ENCODE assay signal across 8 cellular contexts in genomic region chr2:86441392-86441788, GRCh38. TPM values are rescaled to one million over a fixed set of nuclear protein-coding genes. Genes with fewer than 3 reads are reported as not detected.
DNase-seq lines count a peak whose midpoint lies in the region; ATAC-seq and TF ChIP-seq lines count a peak whose summit lies in the region.

No MANE protein-coding gene starts in this region.

- H3K27me3 Mint-ChIP-seq in stimulated activated memory B cell treated with anti-CD40 and anti-IgM and Interleukin-4, amounts not matched to agents 10 μg/mL and 1 μg/mL and 100 μg/mL, for 72 hours, result no peaks in the 10 kb centered on the region

- H3K4me1 Mint-ChIP-seq in stimulated activated memory B cell treated with anti-CD40 and anti-IgM and Interleukin-4, amounts not matched to agents 10 μg/mL and 1 μg/mL and 100 μg/mL, for 72 hours, result peaks cover 32% of the 10 kb centered on the region

- DNase-seq in AG10803 (ENCODE audit: low read depth), result peak; percentile 4
- no peak for DNase-seq in SK-N-MC (ENCODE audit: low read depth, low spot score)
- DNase-seq in heart right ventricle, result no peak
- DNase-seq in foreskin keratinocyte, result no peak
- no peak for DNase-seq in NK-92 (lab: John Stamatoyannopoulos, UW; ENCODE audit: unreplicated experiment)
- no peak for DNase-seq in RKO (ENCODE audit: low spot score)

- intact Hi-C loops in heart right ventricle (cut with DNase I), result loop anchor here in 4 of 10 donors (5.0 to 10.0 kb wide), 6 partner anchors 44 to 244 kb away; partner anchors contain the start of genes CHMP3 (in 2 of the 4), IMMT (in 1 of the 4) and MRPL35 (in 1 of the 4)

- peaks cover 15% of the 10 kb centered on the region for H3K9me3 Mint-ChIP-seq in stimulated activated memory B cell treated with anti-CD40 and anti-IgM and Interleukin-4, amounts not matched to agents 10 μg/mL and 1 μg/mL and 100 μg/mL, for 72 hours

- TF ChIP-seq CTCF in AG10803 (conservative IDR thresholded peaks at IDR 0.05; ENCODE audit: low read length) (no peak), heart right ventricle (IDR thresholded peaks at IDR 0.05) (no peak), foreskin keratinocyte (conservative IDR thresholded peaks at IDR 0.05) (no peak)

- 0 to 1% methylated on average over 43 to 49 of the region's 49 CpGs for whole genome bisulfite sequencing in heart right ventricle, 2 donors

- H3K4me1 ChIP-seq in heart right ventricle (peaks cover 18 to 43% (median 38%) of the 10 kb centered on the region in 9 donors), foreskin keratinocyte (no peaks in the 10 kb centered on the region)

- peak; percentile 16 for ATAC-seq in GM21390 (IDR thresholded peaks at IDR 0.05; ENCODE audit: unreplicated experiment)
- peak in 1 of 8 donors; percentile 28 for ATAC-seq in heart right ventricle
- peak; percentile 62 for ATAC-seq in stimulated activated memory B cell treated with anti-CD40 and anti-IgM and Interleukin-4, amounts not matched to agents 10 μg/mL and 1 μg/mL and 100 μg/mL, for 72 hours
- ATAC-seq in foreskin keratinocyte, result no peak

- H3K27ac ChIP-seq in SK-N-MC (peak overlapping the region; percentile 66; the same call in 1 of the 2 replicates), heart right ventricle (peak overlapping the region; percentile 88 to 100 (median 95)), foreskin keratinocyte (no peak overlapping the region)

- H3K9ac ChIP-seq in SK-N-MC (ENCODE audit: insufficient read length), result peak overlapping the region; percentile 76

- peak overlapping the region; percentile 90 for H3K4me3 Mint-ChIP-seq in stimulated activated memory B cell treated with anti-CD40 and anti-IgM and Interleukin-4, amounts not matched to agents 10 μg/mL and 1 μg/mL and 100 μg/mL, for 72 hours

- peaks cover 41% of the 10 kb centered on the region for H3K36me3 Mint-ChIP-seq in stimulated activated memory B cell treated with anti-CD40 and anti-IgM and Interleukin-4, amounts not matched to agents 10 μg/mL and 1 μg/mL and 100 μg/mL, for 72 hours

- H3K36me3 ChIP-seq in SK-N-MC (ENCODE audit: insufficient read depth, low read length) (peaks cover 29% of the 10 kb centered on the region), heart right ventricle (peaks cover 0 to 33% (median 0%) of the 10 kb centered on the region in 9 donors)

- H3K27me3 ChIP-seq in heart right ventricle (no peaks in the 10 kb centered on the region), foreskin keratinocyte (no peaks in the 10 kb centered on the region)

- H3K9me3 ChIP-seq in SK-N-MC (ENCODE audit: low read depth, low read length) (peaks cover 17% of the 10 kb centered on the region; the same call in 1 of the 2 replicates), heart right ventricle (peaks cover 0 to 40% (median 31%) of the 10 kb centered on the region in 11 donors)

- H3K4me3 ChIP-seq in AG10803 (ENCODE audit: low read length) (peak overlapping the region; percentile 87), SK-N-MC (peak overlapping the region; percentile 82), heart right ventricle (peak overlapping the region; percentile 60 to 94 (median 72))

- peak overlapping the region; percentile 94 for H3K27ac Mint-ChIP-seq in stimulated activated memory B cell treated with anti-CD40 and anti-IgM and Interleukin-4, amounts not matched to agents 10 μg/mL and 1 μg/mL and 100 μg/mL, for 72 hours

RNA-seq across cellular contexts. Expression of gene KDM3A, which starts 0.2 kb away (rescaled TPM):
- total RNA-seq in heart right ventricle (10 to 100 TPM; 24.8 to 53.7 (median 35.0) TPM), foreskin keratinocyte (11.1 and 12.3 TPM in 2 replicates)
- polyA plus RNA-seq in heart right ventricle (10 to 100 TPM; 17.1 to 29.7 TPM), foreskin keratinocyte (5.3 and 6.0 TPM in 2 replicates)
